12 cellular contexts compared by ENCODE assay signal in the genomic region with DNA sequence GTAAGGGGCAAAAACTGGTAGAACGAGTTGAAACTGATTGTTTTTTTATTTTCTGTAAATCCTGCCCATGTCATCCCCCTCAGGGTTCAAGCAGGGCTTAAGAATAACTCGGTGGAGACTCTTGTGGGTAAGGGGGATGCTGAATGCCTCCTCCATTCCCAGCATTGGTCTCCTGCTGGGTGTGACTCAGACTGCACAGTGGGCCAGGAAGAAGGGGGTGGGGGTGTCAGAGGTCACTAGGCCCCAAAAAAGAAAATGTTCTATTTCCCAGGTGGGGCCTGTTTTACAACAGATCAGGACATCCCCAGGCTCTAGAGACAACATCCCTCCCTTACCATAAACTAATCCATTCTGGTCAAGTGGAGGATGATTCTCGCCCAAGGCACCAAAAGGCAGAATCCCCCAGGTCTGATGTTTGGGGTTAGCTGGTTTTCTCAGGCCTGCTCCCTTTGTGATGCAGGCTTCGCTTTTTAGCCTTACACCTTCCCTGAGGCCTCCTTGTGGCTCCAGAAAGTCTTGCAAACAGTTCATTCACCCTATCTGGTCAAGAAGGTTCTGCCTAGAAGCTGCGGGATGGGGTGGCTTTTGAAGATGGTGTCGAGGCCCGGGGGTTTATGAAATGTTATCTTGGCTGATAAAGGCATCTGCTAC. TPM values are rescaled to one million over a fixed set of nuclear protein-coding genes. Genes with fewer than 3 reads are reported as not detected.
DNase-seq lines count a peak whose midpoint lies in the region; ATAC-seq and TF ChIP-seq lines count a peak whose summit lies in the region.
"Had no signal": no experiment of that assay in that cellular context is flagged by ENCODE, and none has a peak within 500 bp of the region (broad histone marks: within the 10 kb centered on the region; RNA-seq: fewer than 3 reads in every experiment).

No MANE protein-coding gene starts in this region.

- H2BK120ac ChIP-seq in IMR-90 (ENCODE audit: low read depth, low read length), result no peak overlapping the region

- H4K8ac ChIP-seq in IMR-90 (ENCODE audit: low read depth in 2 of 2, low read length in 2 of 2), result no peak overlapping the region

- TF ChIP-seq CTCF in IMR-90 (conservative IDR thresholded peaks at IDR 0.05; ENCODE audit: low read depth, low read length), result peak; percentile 29
- peak; percentile 69 for TF ChIP-seq CTCF in brain microvascular endothelial cell (IDR thresholded peaks at IDR 0.05; ENCODE audit: low read depth, low read length, missing control alignments)

- no peak overlapping the region for H3K4me3 Mint-ChIP-seq in activated naive CD8-positive, alpha-beta T cell treated with anti-CD3 and anti-CD28 coated beads for 36 hours
- H3K4me3 Mint-ChIP-seq: T-helper 1 cell treated with Interleukin-12 subunit alpha and Interleukin-12 subunit beta and Interleukin-4 antibody, amounts not matched to agents 30 μg/mL and 1 μg/mL, for 36 hours had no signal

- H3K9me3 Mint-ChIP-seq in activated naive CD8-positive, alpha-beta T cell treated with anti-CD3 and anti-CD28 coated beads for 36 hours, result no peaks in the 10 kb centered on the region
- H3K9me3 Mint-ChIP-seq: T-helper 1 cell treated with Interleukin-12 subunit alpha and Interleukin-12 subunit beta and Interleukin-4 antibody, amounts not matched to agents 30 μg/mL and 1 μg/mL, for 36 hours had no signal

- no peak overlapping the region for H3K18ac ChIP-seq in IMR-90 (ENCODE audit: low read depth, low read length)

- no peaks in the 10 kb centered on the region for H3K4me1 ChIP-seq in IMR-90 (ENCODE audit: control insufficient read depth, insufficient read depth, low read length)

- no peak overlapping the region for H3K4me2 ChIP-seq in IMR-90 (ENCODE audit: low read depth, low read length)

- H4K91ac ChIP-seq in IMR-90 (ENCODE audit: insufficient read depth, low read depth, low read length), result no peak overlapping the region

- peak; percentile 36 for DNase-seq in EH (ENCODE audit: low read depth)
- DNase-seq in IMR-90, result no peak
- no peak for DNase-seq in brain microvascular endothelial cell
- peak; percentile 17 for DNase-seq in iris pigment epithelial cell (ENCODE audit: low read depth)
- no peak for DNase-seq in activated naive CD8-positive, alpha-beta T cell treated with anti-CD3 and anti-CD28 coated beads for 36 hours
- DNase-seq in NOMO-1 treated with DMSO at 0.1 percent for 48 hours (lab: John Stamatoyannopoulos, UW; ENCODE audit: unreplicated experiment), result no peak
- no peak for DNase-seq in COLO829 (ENCODE audit: low spot score)
- DNase-seq: activated CD8-positive, alpha-beta memory T cell treated with anti-CD3 and anti-CD28 coated beads, Interleukin-2, amount 50 U/mL, for 48 hours; COR-L47; NCI-H526 had no signal

- no peaks in the 10 kb centered on the region for H4K20me1 ChIP-seq in IMR-90 (ENCODE audit: insufficient read depth, low read length)

- dilution Hi-C loops in IMR-90 (cut with HindIII; ENCODE audit: low sequenced_read_pairs, unreplicated experiment), result no loop called here

- H2BK5ac ChIP-seq in IMR-90 (ENCODE audit: low read depth, low read length, poor library complexity, severe bottlenecking), result no peak overlapping the region

- no peak overlapping the region for H3K4ac ChIP-seq in IMR-90 (ENCODE audit: low read depth, low read length)

- no peaks in the 10 kb centered on the region for H3K36me3 ChIP-seq in IMR-90 (ENCODE audit: control insufficient read depth, insufficient read depth, low read length)
- H3K36me3 ChIP-seq in brain microvascular endothelial cell (replicated peaks), result no peaks in the 10 kb centered on the region

- no CpG with 5 or more reads among the region's 7 CpGs for WGBS in IMR-90 (ENCODE audit: extremely low coverage in 2 of 2, insufficient read length in 1 of 2), 2 experiments

- no peak overlapping the region for H4K5ac ChIP-seq in IMR-90 (ENCODE audit: low read depth, low read length)

- H3K9me3 ChIP-seq in IMR-90 (ENCODE audit: control insufficient read depth, insufficient read depth, low read length), result no peaks in the 10 kb centered on the region

- H3K27me3 ChIP-seq in IMR-90 (ENCODE audit: control insufficient read depth, insufficient read depth, low read length), result peaks cover 43% of the 10 kb centered on the region
- H3K27me3 ChIP-seq in brain microvascular endothelial cell (replicated peaks), result peaks cover 6% of the 10 kb centered on the region

- TF ChIP-seq POLR2A in IMR-90 (IDR thresholded peaks at IDR 0.05; ENCODE audit: low read depth, low read length), result no peak

- TF ChIP-seq RAD21 in IMR-90 (IDR thresholded peaks at IDR 0.05; ENCODE audit: low read length), result peak; percentile 33; the same call in 1 of the 2 replicates

- intact Hi-C loops in IMR-90 (cut with micrococcal nuclease), result loop anchor here (5.0 kb wide), 1 partner anchor 106 kb away; no protein-coding TSS in a partner anchor

- H3K27me3 Mint-ChIP-seq in activated naive CD8-positive, alpha-beta T cell treated with anti-CD3 and anti-CD28 coated beads for 36 hours, result peaks cover 33% of the 10 kb centered on the region

- no peak overlapping the region for H3K4me3 ChIP-seq in IMR-90 (ENCODE audit: insufficient read depth, low read depth, low read length)
- no peak overlapping the region for H3K4me3 ChIP-seq in brain microvascular endothelial cell (ENCODE audit: low read depth, low read length)

- no peak overlapping the region for H3K14ac ChIP-seq in IMR-90 (replicated peaks; ENCODE audit: low read depth, low read length)

- no peak overlapping the region for H2AK5ac ChIP-seq in IMR-90 (ENCODE audit: low read depth, low read length)

- H3K27ac ChIP-seq in IMR-90 (ENCODE audit: insufficient read depth, low read length) (no peak overlapping the region), brain microvascular endothelial cell (no peak overlapping the region)

- H3K9ac ChIP-seq in IMR-90 (ENCODE audit: low read depth, low read length), result no peak overlapping the region

- H3K4me1 Mint-ChIP-seq in activated naive CD8-positive, alpha-beta T cell treated with anti-CD3 and anti-CD28 coated beads for 36 hours, result peaks cover 2% of the 10 kb centered on the region

- H2BK15ac ChIP-seq in IMR-90 (ENCODE audit: low read depth, low read length), result no peak overlapping the region

- CTCF ChIA-PET in IMR-90 (lab: Yijun Ruan, JAX), result interaction anchor here (0.6 kb wide), 1 partner anchor 317 kb away, joined by 5 read pairs; no protein-coding TSS in a partner anchor

- POLR2A ChIA-PET in IMR-90 (lab: Charles Lee; ENCODE audit: unreplicated experiment), result no interaction called here

- no peak overlapping the region for H3K56ac ChIP-seq in IMR-90 (ENCODE audit: extremely low read depth, insufficient read depth, low read length)

- no peak overlapping the region for H2AFZ ChIP-seq in IMR-90 (replicated peaks; ENCODE audit: low read length, poor library complexity)

- H3K23ac ChIP-seq in IMR-90 (ENCODE audit: low read depth, low read length), result no peak overlapping the region

- no peaks in the 10 kb centered on the region for H3K9me1 ChIP-seq in IMR-90 (ENCODE audit: insufficient read depth, low read length)

- no peaks in the 10 kb centered on the region for H3K36me3 Mint-ChIP-seq in activated naive CD8-positive, alpha-beta T cell treated with anti-CD3 and anti-CD28 coated beads for 36 hours

- no peak overlapping the region for H3K27ac Mint-ChIP-seq in activated naive CD8-positive, alpha-beta T cell treated with anti-CD3 and anti-CD28 coated beads for 36 hours
- H3K27ac Mint-ChIP-seq: T-helper 1 cell treated with Interleukin-12 subunit alpha and Interleukin-12 subunit beta and Interleukin-4 antibody, amounts not matched to agents 30 μg/mL and 1 μg/mL, for 36 hours had no signal

- no TSS peak for BruUV-seq in IMR-90 (replicated peaks; lab: Mats Ljungman, UMichigan)

- ATAC-seq in IMR-90 (ENCODE audit: low read depth) (peak; percentile 32; the same call in 1 of the 2 replicates), GM19351 (IDR thresholded peaks at IDR 0.05; ENCODE audit: unreplicated experiment) (no peak)

- H2AK9ac ChIP-seq in IMR-90 (replicated peaks; ENCODE audit: low read depth, low read length, poor library complexity), result no peak overlapping the region

- in situ Hi-C loops in IMR-90 (cut with MboI; ENCODE audit: low sequenced_read_pairs), result no loop called here
- in situ Hi-C loops in brain microvascular endothelial cell (cut with HindIII; ENCODE audit: low pct_ligation_motif_present, low sequenced_read_pairs), result no loop called here

- H2BK20ac ChIP-seq in IMR-90 (ENCODE audit: low read depth, low read length), result no peak overlapping the region

- no peaks in the 10 kb centered on the region for H3K79me1 ChIP-seq in IMR-90 (ENCODE audit: low read depth in 1 of 2, low read length in 2 of 2)

TF ChIP-seq in IMR-90, 13 proteins besides CTCF, POLR2A, EP300 and RAD21:
- TF ChIP-seq BHLHE40 (IDR thresholded peaks at IDR 0.05; ENCODE audit: low read depth, low read length), result no peak
- no peak for TF ChIP-seq MAFK (IDR thresholded peaks at IDR 0.05; ENCODE audit: low read depth, low read length)
- no peak for TF ChIP-seq CHD1 (IDR thresholded peaks at IDR 0.05; ENCODE audit: low read depth, low read length)
- peak; percentile 26; the same call in 1 of the 2 replicates for TF ChIP-seq SMC3 (IDR thresholded peaks at IDR 0.05; ENCODE audit: low read depth, low read length)
- no peak for TF ChIP-seq RCOR1 (IDR thresholded peaks at IDR 0.05; ENCODE audit: insufficient replicate concordance, low read length)
- TF ChIP-seq, protein P1, sequence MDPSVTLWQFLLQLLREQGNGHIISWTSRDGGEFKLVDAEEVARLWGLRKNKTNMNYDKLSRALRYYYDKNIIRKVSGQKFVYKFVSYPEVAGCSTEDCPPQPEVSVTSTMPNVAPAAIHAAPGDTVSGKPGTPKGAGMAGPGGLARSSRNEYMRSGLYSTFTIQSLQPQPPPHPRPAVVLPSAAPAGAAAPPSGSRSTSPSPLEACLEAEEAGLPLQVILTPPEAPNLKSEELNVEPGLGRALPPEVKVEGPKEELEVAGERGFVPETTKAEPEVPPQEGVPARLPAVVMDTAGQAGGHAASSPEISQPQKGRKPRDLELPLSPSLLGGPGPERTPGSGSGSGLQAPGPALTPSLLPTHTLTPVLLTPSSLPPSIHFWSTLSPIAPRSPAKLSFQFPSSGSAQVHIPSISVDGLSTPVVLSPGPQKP (IDR thresholded peaks at IDR 0.05; ENCODE audit: borderline replicate concordance, low read depth, low read length), result no peak
- TF ChIP-seq RFX5 (IDR thresholded peaks at IDR 0.05; ENCODE audit: low read depth, low read length), result no peak

RNA-seq across cellular contexts. Expression of a gene that starts 10.7 kb away (rescaled TPM):
- total RNA-seq in IMR-90 (2012; rRNA removed), result not detected in 2 replicates
- polyA plus RNA-seq in IMR-90 (2012; rRNA removed), result not detected in 2 replicates
- 0.01 TPM in 1 of 2 replicates, not detected in the other for polyA plus RNA-seq in IMR-90 (2012; cell fraction: cytosol; rRNA removed)
- polyA plus RNA-seq in IMR-90 (2012; cell fraction: nucleus; rRNA removed; ENCODE audit: low replicate concordance), result not detected in 2 replicates
- not detected for total RNA-seq in activated naive CD8-positive, alpha-beta T cell treated with anti-CD3 and anti-CD28 coated beads for 36 hours

Comparison
In these comparisons a context has a peak if more than half of its experiments do, and no peak if none do; other contexts are left out.
1. DNase-seq: peak in EH (single experiment) and iris pigment epithelial cell (single experiment); none in IMR-90 (single experiment), brain microvascular endothelial cell (single experiment), activated naive CD8-positive, alpha-beta T cell treated with anti-CD3 and anti-CD28 coated beads for 36 hours (single experiment), NOMO-1 treated with DMSO at 0.1 percent for 48 hours (single experiment) and COLO829 (single experiment).